In the genomic region with DNA sequence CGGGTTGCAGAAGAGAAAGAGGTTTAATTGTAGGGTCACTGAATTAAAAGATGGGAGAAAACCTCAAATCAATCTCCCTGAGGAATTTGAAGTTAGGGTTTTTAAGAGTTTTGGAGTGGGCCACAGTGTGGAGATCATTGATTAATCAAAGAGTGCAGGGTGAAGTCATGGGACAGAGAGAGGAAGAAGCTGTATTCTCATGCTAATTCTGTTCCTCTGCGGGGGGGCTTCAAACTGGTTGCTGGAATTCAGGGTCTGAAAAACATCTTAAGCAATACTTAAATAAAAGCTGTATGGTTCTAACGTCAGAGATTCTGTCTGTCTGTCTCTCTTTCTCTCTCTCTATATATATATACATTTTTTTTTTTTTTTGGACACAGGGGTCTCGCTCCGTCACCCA, we compare ENCODE assay signal across 12 cellular contexts.
DNase-seq lines count a peak whose midpoint lies in the region; ATAC-seq and TF ChIP-seq lines count a peak whose summit lies in the region.
"Had no signal": no experiment of that assay in that cellular context is flagged by ENCODE, and none has a peak within 500 bp of the region (broad histone marks: within the 10 kb centered on the region; RNA-seq: fewer than 3 reads in every experiment).

No MANE protein-coding gene starts in this region.

- H3K9me3 Mint-ChIP-seq in neural progenitor cell, result peaks cover 15% of the 10 kb centered on the region
- H3K9me3 Mint-ChIP-seq: CD8-positive, alpha-beta T cell had no signal

- DNase-seq in astrocyte of the hippocampus (ENCODE audit: low read depth, low spot score) (peak; percentile 22), neural progenitor cell (ENCODE audit: low spot score) (peak; percentile 43), NCI-H1105 treated with DMSO at 0.1 percent for 48 hours (lab: John Stamatoyannopoulos, UW) (no peak), ecto neural progenitor cell (ENCODE audit: low spot score) (no peak)
- DNase-seq: Caco-2; CD8-positive, alpha-beta T cell; DMS53 had no signal

- H3K79me2 ChIP-seq in neural progenitor cell (ENCODE audit: low read depth), result no peaks in the 10 kb centered on the region

- H3K27ac ChIP-seq in HUES48 (ENCODE audit: low read depth, low read length) (peak overlapping the region; percentile 82), iPS-20b (ENCODE audit: low read length) (peak overlapping the region; percentile 89), neural progenitor cell (no peak overlapping the region)

- H3K4me3 ChIP-seq in HUES48 (ENCODE audit: low read depth, low read length) (0 out of 2 replicates have a peak overlapping the region, but pooled peaks have one; percentile 13), iPS-20b (ENCODE audit: low read length) (peak overlapping the region; percentile 44; the same call in 1 of the 2 replicates), neural progenitor cell (no peak overlapping the region)

- H3K4me2 ChIP-seq in neural progenitor cell, result peak overlapping the region; percentile 21

- peaks cover 18% of the 10 kb centered on the region for H3K9me3 ChIP-seq in HUES48 (ENCODE audit: control insufficient read depth, insufficient read depth, low read length)
- H3K9me3 ChIP-seq in iPS-20b (ENCODE audit: insufficient read depth, low read depth, low read length), result peaks cover 15% of the 10 kb centered on the region; the same call in 1 of the 2 replicates
- no peaks in the 10 kb centered on the region for H3K9me3 ChIP-seq in neural progenitor cell (ENCODE audit: low read depth)
- H3K9me3 ChIP-seq: Caco-2 had no signal

- peak overlapping the region; percentile 71 for H2AFZ ChIP-seq in neural progenitor cell (replicated peaks)

- peaks cover 42% of the 10 kb centered on the region for H3K4me1 Mint-ChIP-seq in neural progenitor cell
- H3K4me1 Mint-ChIP-seq: CD14-positive monocyte had no signal

- no peaks in the 10 kb centered on the region for H3K27me3 Mint-ChIP-seq in neural progenitor cell (ENCODE audit: insufficient read depth, low read depth)

- H3K27ac Mint-ChIP-seq in neural progenitor cell, result peak overlapping the region; percentile 14
- H3K27ac Mint-ChIP-seq: CD14-positive monocyte; CD8-positive, alpha-beta T cell had no signal

- H4K20me1 ChIP-seq in neural progenitor cell (ENCODE audit: low read depth), result no peaks in the 10 kb centered on the region

- ATAC-seq in HG03460 (IDR thresholded peaks at IDR 0.05; ENCODE audit: unreplicated experiment) (no peak), HG03432 (IDR thresholded peaks at IDR 0.05; ENCODE audit: unreplicated experiment) (no peak)
- ATAC-seq: CD8-positive, alpha-beta T cell had no signal

- no peak overlapping the region for H3K4me3 Mint-ChIP-seq in neural progenitor cell
- H3K4me3 Mint-ChIP-seq: CD14-positive monocyte; CD8-positive, alpha-beta T cell had no signal

- H3K4me1 ChIP-seq in HUES48 (ENCODE audit: control insufficient read depth, insufficient read depth, low read length) (peaks cover 32% of the 10 kb centered on the region), iPS-20b (ENCODE audit: insufficient read depth, low read length) (peaks cover 22% of the 10 kb centered on the region), neural progenitor cell (peaks cover 13% of the 10 kb centered on the region)

- TF ChIP-seq CTCF in neural progenitor cell (IDR thresholded peaks at IDR 0.05), result no peak

- peaks cover 2% of the 10 kb centered on the region for H3K36me3 Mint-ChIP-seq in neural progenitor cell
- H3K36me3 Mint-ChIP-seq: CD14-positive monocyte; CD8-positive, alpha-beta T cell had no signal

- peaks cover 5% of the 10 kb centered on the region for H3F3A ChIP-seq in neural progenitor cell (ENCODE audit: low read depth)

- H3K36me3 ChIP-seq in HUES48 (ENCODE audit: control insufficient read depth, insufficient read depth, low read length) (peaks cover 5% of the 10 kb centered on the region; the same call in 1 of the 2 replicates), iPS-20b (ENCODE audit: insufficient read depth, low read depth, low read length) (peaks cover 8% of the 10 kb centered on the region; the same call in 1 of the 2 replicates), neural progenitor cell (no peaks in the 10 kb centered on the region)

- H3K27me3 ChIP-seq in HUES48 (ENCODE audit: control insufficient read depth, insufficient read depth, low read length) (no peaks in the 10 kb centered on the region), iPS-20b (ENCODE audit: insufficient read depth, low read length) (no peaks in the 10 kb centered on the region), neural progenitor cell (no peaks in the 10 kb centered on the region)

- H3K9ac ChIP-seq in HUES48 (ENCODE audit: low read depth, low read length) (peak overlapping the region; percentile 32; the same call in 1 of the 2 replicates), iPS-20b (ENCODE audit: low read depth, low read length) (peak overlapping the region; percentile 68; the same call in 1 of the 2 replicates), neural progenitor cell (no peak overlapping the region)

Comparison
In these comparisons a context has a peak if more than half of its experiments do, and no peak if none do; other contexts are left out.
1. DNase-seq: peak in astrocyte of the hippocampus (single experiment) and neural progenitor cell (single experiment); none in NCI-H1105 treated with DMSO at 0.1 percent for 48 hours (single experiment) and ecto neural progenitor cell (single experiment).